ENCODE assay signal across 12 cellular contexts in genomic region chr4:11650801-11651596, GRCh38.
A peak's percentile ranks its signal among the peaks of the same experiment; 100 is the strongest.
DNase-seq lines count a peak whose midpoint lies in the region; ATAC-seq and TF ChIP-seq lines count a peak whose summit lies in the region.
"Had no signal": no experiment of that assay in that cellular context is flagged by ENCODE, and none has a peak within 500 bp of the region (broad histone marks: within the 10 kb centered on the region; RNA-seq: fewer than 3 reads in every experiment).

No MANE protein-coding gene starts in this region.

- H3K4me3 ChIP-seq in AG04450 (ENCODE audit: low read depth, low read length) = peak overlapping the region; percentile 31
- peak overlapping the region; percentile 31 to 43 for H3K4me3 ChIP-seq in duodenal mucosa (ENCODE audit: low read depth in 1 of 2, low read length in 2 of 2)
- H3K4me3 ChIP-seq in mucosa of stomach (ENCODE audit: low read length) = no peak overlapping the region

- no peaks in the 10 kb centered on the region for H3K9me3 ChIP-seq in AG04450 (ENCODE audit: control insufficient read depth, insufficient read depth, low read length)
- no peaks in the 10 kb centered on the region for H3K9me3 ChIP-seq in duodenal mucosa (ENCODE audit: control insufficient read depth in 1 of 2, low read length in 2 of 2)
- no peaks in the 10 kb centered on the region for H3K9me3 ChIP-seq in mucosa of stomach (ENCODE audit: control insufficient read depth, low read length)

- H3K27ac ChIP-seq in AG04450 (ENCODE audit: low read depth, low read length) = no peak overlapping the region
- H3K27ac ChIP-seq in duodenal mucosa (ENCODE audit: low read depth, low read length) = no peak overlapping the region

- no peak overlapping the region for H3K27ac Mint-ChIP-seq in activated naive CD4-positive, alpha-beta T cell treated with anti-CD3 and anti-CD28 coated beads, Interleukin-2, amount 50 U/mL, for 72 hours
- H3K27ac Mint-ChIP-seq: stimulated activated memory B cell treated with anti-CD40 and anti-IgM and Interleukin-4, amounts not matched to agents 10 μg/mL and 1 μg/mL and 100 μg/mL, for 72 hours had no signal

- CTCF ChIA-PET in AG04450 (lab: Charles Lee) = no interaction called here

- no peak for ATAC-seq in activated naive CD4-positive, alpha-beta T cell treated with anti-CD3 and anti-CD28 coated beads, Interleukin-2, amount 50 U/mL, for 72 hours
- no peak for ATAC-seq in HG03354 (IDR thresholded peaks at IDR 0.05; ENCODE audit: poor library complexity, severe bottlenecking, unreplicated experiment)
- ATAC-seq: stimulated activated memory B cell treated with anti-CD40 and anti-IgM and Interleukin-4, amounts not matched to agents 10 μg/mL and 1 μg/mL and 100 μg/mL, for 72 hours had no signal

- peak; percentile 18 for DNase-seq in AG04450 (ENCODE audit: low read depth, low spot score)
- peak; percentile 1 for DNase-seq in NCI-H460 (ENCODE audit: extremely low read depth, low read depth)
- no peak for DNase-seq in NCI-H128 (lab: John Stamatoyannopoulos, UW; ENCODE audit: unreplicated experiment)
- no peak for DNase-seq in activated naive CD4-positive, alpha-beta T cell treated with anti-CD3 and anti-CD28 coated beads, Interleukin-2, amount 50 U/mL, for 72 hours (ENCODE audit: low spot score in 2 of 2)
- no peak for DNase-seq in 8988T
- DNase-seq: erythroblast, islet precursor cell, NCI-H226 had no signal

- POLR2A ChIA-PET in AG04450 (lab: Yijun Ruan, JAX) = no interaction called here

- peaks cover 0 to 8% of the 10 kb centered on the region in 2 donors for H3K36me3 Mint-ChIP-seq in activated naive CD4-positive, alpha-beta T cell treated with anti-CD3 and anti-CD28 coated beads, Interleukin-2, amount 50 U/mL, for 72 hours
- H3K36me3 Mint-ChIP-seq: stimulated activated memory B cell treated with anti-CD40 and anti-IgM and Interleukin-4, amounts not matched to agents 10 μg/mL and 1 μg/mL and 100 μg/mL, for 72 hours had no signal

- H3K9me3 Mint-ChIP-seq in activated naive CD4-positive, alpha-beta T cell treated with anti-CD3 and anti-CD28 coated beads, Interleukin-2, amount 50 U/mL, for 72 hours = no peaks in the 10 kb centered on the region

- H3K27me3 ChIP-seq in AG04450 (ENCODE audit: control insufficient read depth, insufficient read depth, low read length) (no peaks in the 10 kb centered on the region), duodenal mucosa (ENCODE audit: control insufficient read depth in 1 of 2, insufficient read depth in 2 of 2, low read length in 2 of 2) (no peaks in the 10 kb centered on the region), mucosa of stomach (ENCODE audit: control insufficient read depth, insufficient read depth, low read length) (no peaks in the 10 kb centered on the region)

- H3K36me3 ChIP-seq in duodenal mucosa (ENCODE audit: control insufficient read depth in 1 of 2, insufficient read depth in 2 of 2, low read length in 2 of 2) = no peaks in the 10 kb centered on the region
- H3K36me3 ChIP-seq in mucosa of stomach (ENCODE audit: control insufficient read depth, insufficient read depth, low read length) = no peaks in the 10 kb centered on the region

- H3K9ac ChIP-seq in duodenal mucosa (ENCODE audit: low read depth in 1 of 2, low read length in 2 of 2) = no peak overlapping the region
- peak overlapping the region; percentile 34 for H3K9ac ChIP-seq in mucosa of stomach (ENCODE audit: low read length)

- no peak for TF ChIP-seq CTCF in AG04450 (IDR thresholded peaks at IDR 0.05; ENCODE audit: low read depth, low read length)

- no peaks in the 10 kb centered on the region for H3K4me1 ChIP-seq in duodenal mucosa (ENCODE audit: control insufficient read depth in 1 of 2, insufficient read depth in 2 of 2, low read length in 2 of 2)
- H3K4me1 ChIP-seq in mucosa of stomach (ENCODE audit: control insufficient read depth, insufficient read depth, low read length) = no peaks in the 10 kb centered on the region

Comparison
In these comparisons a context has a peak if more than half of its experiments do, and no peak if none do; other contexts are left out.
1. DNase-seq: peak in AG04450 (single experiment) and NCI-H460 (single experiment); none in NCI-H128 (single experiment), activated naive CD4-positive, alpha-beta T cell treated with anti-CD3 and anti-CD28 coated beads, Interleukin-2, amount 50 U/mL, for 72 hours (0 of 2) and 8988T (single experiment).